In the genomic region with DNA sequence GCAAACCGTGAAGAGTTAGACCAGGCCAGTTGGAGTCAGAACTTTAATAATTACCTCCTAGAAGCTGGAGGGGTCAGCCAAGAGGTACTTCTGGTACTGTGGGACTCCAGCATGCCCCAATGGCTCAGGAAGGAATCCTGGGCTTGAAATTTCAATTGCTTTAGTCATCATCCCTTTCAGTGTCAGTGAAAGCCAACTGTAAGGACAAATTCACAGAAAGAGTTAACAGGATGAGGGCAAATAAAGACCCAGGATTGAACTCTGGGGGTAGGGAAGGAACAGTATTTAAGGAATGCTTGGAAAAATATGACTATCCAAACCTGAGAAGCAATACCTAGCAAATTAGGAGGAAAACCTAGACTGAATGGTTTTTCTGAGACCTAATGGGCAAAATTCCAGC, we compare ENCODE assay signal across 10 cellular contexts.
DNase-seq lines count a peak whose midpoint lies in the region; ATAC-seq and TF ChIP-seq lines count a peak whose summit lies in the region.
"Had no signal": no experiment of that assay in that cellular context is flagged by ENCODE, and none has a peak within 500 bp of the region (broad histone marks: within the 10 kb centered on the region; RNA-seq: fewer than 3 reads in every experiment).

No MANE protein-coding gene starts in this region.

- no peaks in the 10 kb centered on the region for H3K36me3 Mint-ChIP-seq in CD8-positive, alpha-beta memory T cell
- no peaks in the 10 kb centered on the region for H3K36me3 Mint-ChIP-seq in T-cell

- POLR2A ChIA-PET in CD8-positive, alpha-beta memory T cell (lab: Charles Lee) = no interaction called here
- POLR2A ChIA-PET in T-cell (lab: Charles Lee) = no interaction called here

- H3K4me1 Mint-ChIP-seq in CD8-positive, alpha-beta memory T cell = no peaks in the 10 kb centered on the region
- no peaks in the 10 kb centered on the region for H3K4me1 Mint-ChIP-seq in T-cell

- peaks cover 0 to 8% (median 6%) of the 10 kb centered on the region in 5 donors for H3K9me3 Mint-ChIP-seq in CD8-positive, alpha-beta memory T cell
- H3K9me3 Mint-ChIP-seq in T-cell = peaks cover 4 to 16% (median 13%) of the 10 kb centered on the region in 3 donors

- no peak overlapping the region for H3K9ac ChIP-seq in HUES48 (ENCODE audit: low read depth, low read length)

- H3K4me3 ChIP-seq in HUES48 (ENCODE audit: low read depth, low read length) (no peak overlapping the region), cardiac fibroblast (replicated peaks in 1 of 2; ENCODE audit: low read depth in 2 of 2, low read length in 2 of 2) (no peak overlapping the region)
- H3K4me3 ChIP-seq in CD8-positive, alpha-beta memory T cell (ENCODE audit: low read length) = no peak overlapping the region

- CTCF ChIA-PET in CD8-positive, alpha-beta memory T cell (lab: Charles Lee) = no interaction called here
- CTCF ChIA-PET in T-cell (lab: Charles Lee) = no interaction called here

- peak; percentile 78 for DNase-seq in AG08395 (ENCODE audit: low spot score)
- DNase-seq in cardiac fibroblast (ENCODE audit: low read depth in 2 of 2) = peak; percentile 89 to 95
- peak; percentile 91 for DNase-seq in islet precursor cell
- no peak for DNase-seq in CD8-positive, alpha-beta memory T cell
- no peak for DNase-seq in omental fat pad (ENCODE audit: low spot score)
- no peak for DNase-seq in activated CD4-positive, alpha-beta T cell treated with anti-CD3 and anti-CD28 coated beads, Interleukin-2, amount 50 U/mL, for 48 hours
- no peak for DNase-seq in T-cell
- DNase-seq: DND-41 had no signal

- H3K36me3 ChIP-seq in HUES48 (ENCODE audit: control insufficient read depth, insufficient read depth, low read length) = no peaks in the 10 kb centered on the region
- no peaks in the 10 kb centered on the region for H3K36me3 ChIP-seq in CD8-positive, alpha-beta memory T cell (ENCODE audit: insufficient read depth, low read length)

- no peak overlapping the region for H3K4me3 Mint-ChIP-seq in CD8-positive, alpha-beta memory T cell
- no peak overlapping the region for H3K4me3 Mint-ChIP-seq in T-cell

- H3K4me1 ChIP-seq in HUES48 (ENCODE audit: control insufficient read depth, insufficient read depth, low read length) = peaks cover 3% of the 10 kb centered on the region; the same call in 1 of the 2 replicates
- H3K4me1 ChIP-seq in CD8-positive, alpha-beta memory T cell (ENCODE audit: insufficient read depth, low read length) = no peaks in the 10 kb centered on the region

- H3K9me3 ChIP-seq in HUES48 (ENCODE audit: control insufficient read depth, insufficient read depth, low read length) = no peaks in the 10 kb centered on the region
- no peaks in the 10 kb centered on the region for H3K9me3 ChIP-seq in CD8-positive, alpha-beta memory T cell (ENCODE audit: low read length)

- peak overlapping the region; percentile 50 for H3K27ac ChIP-seq in HUES48 (ENCODE audit: low read depth, low read length)
- no peak overlapping the region for H3K27ac ChIP-seq in CD8-positive, alpha-beta memory T cell (ENCODE audit: low read depth, low read length)
- H3K27ac ChIP-seq: HL-60 had no signal

- TF ChIP-seq CTCF in cardiac fibroblast (IDR thresholded peaks at IDR 0.05; ENCODE audit: low read depth, low read length) (peak; percentile 41), omental fat pad (IDR thresholded peaks at IDR 0.05) (no peak)

- H3K27ac Mint-ChIP-seq in CD8-positive, alpha-beta memory T cell = peak overlapping the region in 1 of 8 donors; percentile 48
- H3K27ac Mint-ChIP-seq in T-cell = no peak overlapping the region

- no peaks in the 10 kb centered on the region for H3K27me3 ChIP-seq in HUES48 (ENCODE audit: control insufficient read depth, insufficient read depth, low read length)
- no peaks in the 10 kb centered on the region for H3K27me3 ChIP-seq in CD8-positive, alpha-beta memory T cell (ENCODE audit: insufficient read depth, low read length, poor library complexity, severe bottlenecking)

- ATAC-seq in omental fat pad (ENCODE audit: low FRiP score) (no peak), T-cell (replicated peaks in 1 of 4) (no peak)

- H3K27me3 Mint-ChIP-seq in CD8-positive, alpha-beta memory T cell = no peaks in the 10 kb centered on the region
- no peaks in the 10 kb centered on the region for H3K27me3 Mint-ChIP-seq in T-cell

Comparison
In these comparisons a context has a peak if more than half of its experiments do, and no peak if none do; other contexts are left out.
1. DNase-seq: peak in AG08395 (single experiment), cardiac fibroblast (2 of 2) and islet precursor cell (single experiment); none in CD8-positive, alpha-beta memory T cell (0 of 5), omental fat pad (single experiment), activated CD4-positive, alpha-beta T cell treated with anti-CD3 and anti-CD28 coated beads, Interleukin-2, amount 50 U/mL, for 48 hours (0 of 2) and T-cell (0 of 34).